1 cellular context compared by ENCODE assay signal in the genomic region with DNA sequence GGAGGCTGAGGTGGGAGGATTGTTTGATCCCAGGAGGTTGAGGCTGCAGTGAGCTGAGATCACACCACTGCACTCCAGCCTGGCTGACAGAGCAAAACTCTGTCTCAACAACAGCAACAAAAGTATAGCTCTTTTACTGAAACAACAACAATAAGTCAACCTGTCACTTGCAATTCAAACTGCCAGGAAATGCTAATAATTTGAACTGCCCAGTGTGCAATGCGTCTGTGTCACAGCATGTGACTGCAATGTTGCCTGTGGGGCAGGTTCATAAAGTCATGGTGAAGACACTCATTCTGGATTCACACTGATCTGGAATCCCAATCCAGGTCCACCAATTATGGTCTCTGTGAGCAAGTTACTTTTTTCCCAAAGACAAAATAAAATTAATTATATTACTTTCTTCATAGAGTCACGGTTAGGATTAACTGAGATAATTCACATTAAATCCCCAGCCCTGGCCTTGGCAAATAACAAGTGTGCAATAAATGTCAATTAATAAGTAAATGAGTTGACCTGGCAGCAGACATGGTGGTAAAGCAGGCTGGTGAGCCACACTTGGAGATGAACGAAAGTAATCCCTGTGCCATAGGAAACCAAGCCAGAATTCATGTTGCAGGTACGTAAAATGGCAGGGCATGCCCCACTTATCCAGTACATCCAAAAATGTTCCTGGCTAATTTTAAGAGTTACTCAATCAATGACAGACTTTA.
TF ChIP-seq lines count a peak whose summit lies in the region.

No MANE protein-coding gene starts in this region.

TF ChIP-seq in HEK293, 187 proteins besides CTCF, POLR2A, EP300 and RAD21 (continued from another document):
- peak; percentile 40; the same call in 1 of the 2 replicates for TF ChIP-seq ZNF18 (tag by site-specific recombination; IDR thresholded peaks at IDR 0.05)
- TF ChIP-seq TRIM28 (IDR thresholded peaks at IDR 0.05; ENCODE audit: borderline replicate concordance, low read length), result no peak
- no peak for TF ChIP-seq FEZF1 (tag by site-specific recombination; IDR thresholded peaks at IDR 0.05)
